In the genomic region with DNA sequence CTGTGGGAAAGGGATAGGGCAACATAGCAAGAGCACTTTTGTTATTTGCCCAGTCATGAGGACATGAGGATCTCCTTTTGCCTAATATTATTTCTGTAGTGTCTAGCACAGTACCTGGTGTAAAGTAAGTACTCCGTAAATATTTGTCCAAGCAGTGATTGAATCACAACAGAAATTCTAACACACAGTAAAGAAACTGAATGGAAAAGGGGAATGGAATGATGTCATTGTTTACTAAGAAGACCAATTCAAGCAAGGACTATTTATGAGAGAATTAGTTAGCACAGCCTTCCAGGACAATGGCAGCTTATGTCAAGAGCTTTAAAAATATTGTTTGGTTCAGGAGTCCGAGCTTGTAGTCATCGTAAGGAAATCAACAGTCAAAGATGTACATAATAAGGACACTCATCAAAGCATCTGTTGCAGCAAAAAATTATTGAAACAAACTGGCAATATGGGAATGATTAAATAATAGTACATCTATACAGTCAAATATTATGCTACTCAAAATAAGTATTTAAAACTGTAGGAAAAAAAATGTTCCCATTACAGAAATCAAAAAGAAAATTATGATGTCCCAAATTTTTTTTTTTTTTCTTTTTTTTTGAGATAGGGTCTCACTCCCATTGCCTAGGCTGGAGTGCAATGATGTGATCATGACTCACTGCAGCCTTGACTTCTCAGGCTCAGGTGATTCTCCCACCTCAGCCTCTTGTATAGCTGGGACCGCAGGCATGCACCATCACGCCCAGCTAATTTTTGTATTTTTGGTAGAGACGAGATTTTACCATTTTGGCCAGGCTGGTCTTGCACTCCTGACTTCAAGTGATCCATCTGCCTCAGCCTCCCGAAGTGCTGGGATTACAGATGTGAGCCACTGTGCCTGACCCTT, we compare ENCODE assay signal across 21 cellular contexts. TPM values are rescaled to one million over a fixed set of nuclear protein-coding genes. Genes with fewer than 3 reads are reported as not detected.
A peak's percentile ranks its signal among the peaks of the same experiment; 100 is the strongest.
DNase-seq lines count a peak whose midpoint lies in the region; ATAC-seq, FAIRE-seq and TF ChIP-seq lines count a peak whose summit lies in the region.
"Had no signal": no experiment of that assay in that cellular context is flagged by ENCODE, and none has a peak within 500 bp of the region (broad histone marks: within the 10 kb centered on the region; RNA-seq: fewer than 3 reads in every experiment).

No MANE protein-coding gene starts in this region.

- WGBS in K562 (ENCODE audit: insufficient coverage, low coverage, missing lambda C conversion rate), result 95% methylated on average over 7 of the region's 7 CpGs
- 92% methylated on average over 7 of the region's 7 CpGs for whole genome bisulfite sequencing in HepG2 (ENCODE audit: low lambda C conversion rate)

- no peaks in the 10 kb centered on the region for H3K9me3 ChIP-seq in K562 (replicated peaks; ENCODE audit: control insufficient read depth, insufficient read depth, low read depth, low read length)
- H3K9me3 ChIP-seq in HepG2 (ENCODE audit: low read length), result no peaks in the 10 kb centered on the region
- H3K9me3 ChIP-seq: pancreas, upper lobe of left lung had no signal

- H3K4me2 ChIP-seq in K562 (ENCODE audit: insufficient read depth, low read length) (no peak overlapping the region), HepG2 (ENCODE audit: low read depth, low read length) (no peak overlapping the region)

- no peak for TF ChIP-seq EP300 in K562 (IDR thresholded peaks at IDR 0.05; ENCODE audit: low read length)
- TF ChIP-seq EP300 in HepG2 (IDR thresholded peaks at IDR 0.05; ENCODE audit: low read depth in 2 of 2, low read length in 2 of 2), result no peak
- no peak for TF ChIP-seq EP300 in HepG2 (CRISPR knock-in tag; IDR thresholded peaks at IDR 0.05; ENCODE audit: borderline replicate concordance)

- H3K36me3 Mint-ChIP-seq in stimulated activated memory B cell treated with anti-CD40 and anti-IgM and Interleukin-4, amounts not matched to agents 10 μg/mL and 1 μg/mL and 100 μg/mL, for 72 hours, result peaks cover 37% of the 10 kb centered on the region

- TF ChIP-seq RAD21 in K562 (CRISPR knock-in tag; conservative IDR thresholded peaks at IDR 0.05 in 1 of 2, IDR thresholded peaks at IDR 0.05 in 1 of 2) (no peak), HepG2 (CRISPR knock-in tag; IDR thresholded peaks at IDR 0.05) (no peak)

- H3K79me2 ChIP-seq in K562 (ENCODE audit: control insufficient read depth, insufficient read depth, low read length) (no peaks in the 10 kb centered on the region), HepG2 (ENCODE audit: insufficient read depth, low read length) (no peaks in the 10 kb centered on the region)

- H3K4me1 ChIP-seq in K562 (replicated peaks in 1 of 2; ENCODE audit: control insufficient read depth in 2 of 2, insufficient read depth in 2 of 2, low read length in 2 of 2), result no peaks in the 10 kb centered on the region
- peaks cover 18% of the 10 kb centered on the region for H3K4me1 ChIP-seq in HepG2 (ENCODE audit: insufficient read depth, low read length)
- H3K4me1 ChIP-seq: pancreas had no signal

- TF ChIP-seq CTCF in K562 (IDR thresholded peaks at IDR 0.05 in 2 of 3, conservative IDR thresholded peaks at IDR 0.05 in 1 of 3; ENCODE audit: insufficient read depth in 2 of 3, low read depth in 1 of 3, low read length in 3 of 3) (no peak), HepG2 (CRISPR knock-in tag; IDR thresholded peaks at IDR 0.05) (no peak)

- in situ Hi-C loops in K562 (cut with MboI), result loop anchor here (25.0 kb wide), 1 partner anchor 1313 kb away; no protein-coding TSS in a partner anchor
- in situ Hi-C loops in HepG2 (cut with HindIII; ENCODE audit: extremely low pct_ligation_motif_present, low pct_unique_long_range_greater_than_20kb), result no loop called here

- no peaks in the 10 kb centered on the region for H3K4me1 Mint-ChIP-seq in stimulated activated memory B cell treated with anti-CD40 and anti-IgM and Interleukin-4, amounts not matched to agents 10 μg/mL and 1 μg/mL and 100 μg/mL, for 72 hours

- H3K4me3 Mint-ChIP-seq in stimulated activated memory B cell treated with anti-CD40 and anti-IgM and Interleukin-4, amounts not matched to agents 10 μg/mL and 1 μg/mL and 100 μg/mL, for 72 hours, result no peak overlapping the region
- H3K4me3 Mint-ChIP-seq: activated CD8-positive, alpha-beta T cell treated with anti-CD3 and anti-CD28 coated beads, Interleukin-2, amount 10 ng/mL, durations not matched to agents 7 days and 5 days; activated T-cell treated with anti-CD3 and anti-CD28 coated beads, Interleukin-2, amount 50 U/mL, for 24 hours; CD8-positive, alpha-beta memory T cell; naive B cell had no signal

- H3K9me3 Mint-ChIP-seq in stimulated activated memory B cell treated with anti-CD40 and anti-IgM and Interleukin-4, amounts not matched to agents 10 μg/mL and 1 μg/mL and 100 μg/mL, for 72 hours, result no peaks in the 10 kb centered on the region
- H3K9me3 Mint-ChIP-seq: activated T-cell treated with anti-CD3 and anti-CD28 coated beads, Interleukin-2, amount 50 U/mL, for 24 hours; CD8-positive, alpha-beta memory T cell; naive B cell had no signal

- H3K27me3 ChIP-seq in K562 (ENCODE audit: control insufficient read depth in 2 of 2, insufficient read depth in 2 of 2, low read length in 2 of 2), result no peaks in the 10 kb centered on the region
- no peaks in the 10 kb centered on the region for H3K27me3 ChIP-seq in HepG2 (ENCODE audit: control insufficient read depth in 1 of 2, insufficient read depth in 2 of 2, low read length in 2 of 2)
- H3K27me3 ChIP-seq: pancreas, upper lobe of left lung had no signal

- H3K27ac ChIP-seq in K562 (ENCODE audit: extremely low read depth, low read depth, low read length), result no peak overlapping the region
- H3K27ac ChIP-seq in HepG2 (ENCODE audit: extremely low read length, insufficient read depth, low read length), result no peak overlapping the region
- H3K27ac ChIP-seq: coronary artery, pancreas had no signal

- H3K27ac Mint-ChIP-seq in stimulated activated memory B cell treated with anti-CD40 and anti-IgM and Interleukin-4, amounts not matched to agents 10 μg/mL and 1 μg/mL and 100 μg/mL, for 72 hours, result no peak overlapping the region
- H3K27ac Mint-ChIP-seq: activated CD8-positive, alpha-beta T cell treated with anti-CD3 and anti-CD28 coated beads, Interleukin-2, amount 10 ng/mL, durations not matched to agents 7 days and 5 days; activated T-cell treated with anti-CD3 and anti-CD28 coated beads, Interleukin-2, amount 50 U/mL, for 24 hours had no signal

- FAIRE-seq in K562 (lab: Jason Lieb, UNC) (no peak), HepG2 (lab: Jason Lieb, UNC) (no peak)
- FAIRE-seq: pancreas had no signal

- TF ChIP-seq POLR2A in K562 (conservative IDR thresholded peaks at IDR 0.05) (no peak), HepG2 (IDR thresholded peaks at IDR 0.05; ENCODE audit: insufficient read depth in 1 of 2, low read depth in 2 of 2, low read length in 2 of 2) (no peak)

- intact Hi-C loops in K562 (cut with micrococcal nuclease) (no loop called here), HepG2 (cut with micrococcal nuclease; ENCODE audit: unreplicated experiment) (no loop called here)

- H3K9me1 ChIP-seq in K562 (ENCODE audit: control insufficient read depth, insufficient read depth, low read length), result no peaks in the 10 kb centered on the region

- H3K4me3 ChIP-seq in K562 (no peak overlapping the region), HepG2 (replicated peaks in 1 of 3; ENCODE audit: insufficient read depth in 1 of 3, low read depth in 2 of 3, low read length in 3 of 3) (no peak overlapping the region)
- H3K4me3 ChIP-seq: coronary artery, pancreas, upper lobe of left lung had no signal

- DNase-seq in ELR (ENCODE audit: low read depth) (peak; percentile 19), M059J (ENCODE audit: low read depth) (peak; percentile 13), K562 (ENCODE audit: extremely low read depth in 1 of 4, low spot score in 3 of 4) (no peak), HepG2 (ENCODE audit: low spot score) (peak; percentile 63), ecto neural progenitor cell (ENCODE audit: low spot score) (no peak), NCI-H2227 (lab: John Stamatoyannopoulos, UW; ENCODE audit: unreplicated experiment) (no peak), NCI-H1105 (lab: John Stamatoyannopoulos, UW) (no peak)
- DNase-seq: activated CD8-positive, alpha-beta T cell treated with anti-CD3 and anti-CD28 coated beads, Interleukin-2, amount 10 ng/mL, durations not matched to agents 7 days and 5 days; activated naive CD4-positive, alpha-beta T cell treated with anti-CD3 and anti-CD28 coated beads, Interleukin-2, amount 50 U/mL, for 16 hours; activated T-cell treated with anti-CD3 and anti-CD28 coated beads, Interleukin-2, amount 50 U/mL, for 24 hours; CD8-positive, alpha-beta memory T cell; islet precursor cell; naive B cell; NCI-H1436; pancreas; stimulated activated CD4-positive, alpha-beta T cell treated with anti-CD3 and anti-CD28 coated beads, Interleukin-1b, Interleukin-23, amount 100 ng/mL, for 48 hours; stimulated activated naive CD8-positive, alpha-beta T cell treated with anti-CD3 and anti-CD28 coated beads, Interleukin-15, Interleukin-2, amounts not matched to agents 100 U/mL and 50 U/mL, for 24 hours; T-helper 9 cell; upper lobe of left lung had no signal

- CTCF ChIA-PET in K562 (lab: Yijun Ruan, JAX; ENCODE audit: low intra/inter-chr PET ratio) (no interaction called here), HepG2 (lab: Yijun Ruan, JAX; ENCODE audit: low intra/inter-chr PET ratio, low total read pairs) (no interaction called here)

- ATAC-seq in K562 (no peak), HepG2 (peak; percentile 75)
- no peak for ATAC-seq in stimulated activated memory B cell treated with anti-CD40 and anti-IgM and Interleukin-4, amounts not matched to agents 10 μg/mL and 1 μg/mL and 100 μg/mL, for 72 hours
- ATAC-seq: activated CD8-positive, alpha-beta T cell treated with anti-CD3 and anti-CD28 coated beads, Interleukin-2, amount 10 ng/mL, durations not matched to agents 7 days and 5 days; pancreas; stimulated activated naive CD8-positive, alpha-beta T cell treated with anti-CD3 and anti-CD28 coated beads, Interleukin-15, Interleukin-2, amounts not matched to agents 100 U/mL and 50 U/mL, for 24 hours had no signal

- BruUV-seq in K562 (replicated peaks; lab: Mats Ljungman, UMichigan), result no TSS peak
- no TSS peak for BruUV-seq in HepG2 (replicated peaks; lab: Mats Ljungman, UMichigan)

- H3K36me3 ChIP-seq in K562 (ENCODE audit: control insufficient read depth, insufficient read depth, low read length) (peaks cover 85% of the 10 kb centered on the region), HepG2 (replicated peaks in 1 of 2; ENCODE audit: control insufficient read depth in 1 of 2, insufficient read depth in 2 of 2, low read length in 2 of 2) (peaks cover 9 to 50% of the 10 kb centered on the region in 2 experiments)

- H3K9ac ChIP-seq in K562 (ENCODE audit: insufficient read depth in 1 of 2, low read depth in 2 of 2, low read length in 2 of 2) (no peak overlapping the region), HepG2 (ENCODE audit: insufficient read depth, low read depth, low read length) (no peak overlapping the region)

- POLR2A ChIA-PET in K562 (lab: Yijun Ruan, JAX), result interaction anchor here (0.6 kb wide), 3 partner anchors 14 to 171 kb away, joined by 3 read pairs; no protein-coding TSS in a partner anchor
- POLR2A ChIA-PET in HepG2 (lab: Yijun Ruan, JAX), result interaction anchor here (0.9 to 1.2 kb wide), 2 partner anchors 17 to 159 kb away, joined by 3 read pairs; a partner anchor contains a TSS

- H2AFZ ChIP-seq in K562 (ENCODE audit: low read depth, low read length) (no peak overlapping the region), HepG2 (ENCODE audit: low read length) (no peak overlapping the region)

- no peaks in the 10 kb centered on the region for H3K27me3 Mint-ChIP-seq in stimulated activated memory B cell treated with anti-CD40 and anti-IgM and Interleukin-4, amounts not matched to agents 10 μg/mL and 1 μg/mL and 100 μg/mL, for 72 hours
- H3K27me3 Mint-ChIP-seq: activated T-cell treated with anti-CD3 and anti-CD28 coated beads, Interleukin-2, amount 50 U/mL, for 24 hours; CD8-positive, alpha-beta memory T cell; naive B cell had no signal

- no peaks in the 10 kb centered on the region for H4K20me1 ChIP-seq in K562 (replicated peaks; ENCODE audit: control insufficient read depth, insufficient read depth, low read length)
- no peaks in the 10 kb centered on the region for H4K20me1 ChIP-seq in HepG2 (ENCODE audit: insufficient read depth, low read length)

RNA-seq across cellular contexts. Expression of a gene that starts 17.9 kb away (rescaled TPM):
- 13.1 and 21.0 TPM in 2 replicates for total RNA-seq in M059J (2014; rRNA removed; shearing (Covaris generic))
- total RNA-seq in K562 (2011; cell fraction: chromatin; rRNA removed; ENCODE audit: low replicate concordance), result 37.7 and 89.2 TPM in 2 replicates
- 26.5 and 27.1 TPM in 2 replicates for total RNA-seq in K562 (2011; cell fraction: nucleolus; rRNA removed)
- total RNA-seq in K562 (2011; cell fraction: nucleoplasm; rRNA removed), result 32.0 and 50.1 TPM in 2 replicates
- 27.0 and 32.7 TPM in 2 replicates for total RNA-seq in K562 (2014; rRNA removed)
- 33.4 and 35.3 TPM in 2 replicates for total RNA-seq in K562 (2014; rRNA removed; fragmentation: Illumina TruSeq; extraction: Trizol)
- 31.7 and 37.5 TPM in 2 replicates for total RNA-seq in K562 (2015; rRNA removed; fragmentation: Illumina TruSeq; extraction: Trizol)
- 42.6 and 42.7 TPM in 2 replicates for total RNA-seq in K562 (2021)
- 28.1 and 36.4 TPM in 2 replicates for polyA plus RNA-seq in K562 (2011; rRNA removed)
- polyA plus RNA-seq in K562 (2011; cell fraction: cytosol; rRNA removed), result 17.9 and 20.3 TPM in 2 replicates
- polyA plus RNA-seq in K562 (2011; cell fraction: nucleus; rRNA removed), result 29.4 and 33.3 TPM in 2 replicates
- 19.3 and 25.7 TPM in 2 replicates for polyA plus RNA-seq in K562 (2012)
- polyA plus RNA-seq in K562 (2014; fragmentation: Illumina TruSeq; extraction: Trizol), result 24.8 and 32.6 TPM in 2 replicates
- polyA plus RNA-seq in K562 (2014; fragmentation: Nextera tagmentation; extraction: Ambion mirVana), result 1 to 10 TPM; 6.5 to 10.0 TPM
- polyA plus RNA-seq in K562 (2014; rRNA removed), result 23.3 TPM in 2 replicates
- 50.3 and 54.6 TPM in 2 replicates for polyA minus RNA-seq in K562 (2011; rRNA and poly(A)+ RNA removed)
- 24.0 and 25.2 TPM in 2 replicates for polyA minus RNA-seq in K562 (2011; cell fraction: cytosol; rRNA and poly(A)+ RNA removed)
- polyA minus RNA-seq in K562 (2011; cell fraction: nucleus; rRNA and poly(A)+ RNA removed), result 40.5 and 64.5 TPM in 2 replicates
- total RNA-seq in HepG2 (2016; rRNA removed; fragmentation: Illumina TruSeq; extraction: Trizol), result 36.8 and 52.2 TPM in 2 replicates
- total RNA-seq in HepG2 (2016; cell fraction: cytosol; rRNA removed; fragmentation: Illumina TruSeq; extraction: Trizol; ENCODE audit: low read depth), result 12.2 and 14.2 TPM in 2 replicates
- total RNA-seq in HepG2 (2016; cell fraction: insoluble cytoplasmic fraction; rRNA removed; fragmentation: Illumina TruSeq; extraction: Trizol), result 37.8 and 54.6 TPM in 2 replicates
- total RNA-seq in HepG2 (2016; cell fraction: membrane; rRNA removed; fragmentation: Illumina TruSeq; extraction: Trizol), result 23.6 and 27.6 TPM in 2 replicates
- 45.6 and 49.6 TPM in 2 replicates for total RNA-seq in HepG2 (2016; cell fraction: nucleus; rRNA removed; fragmentation: Illumina TruSeq; extraction: Trizol)
- polyA plus RNA-seq in HepG2 (2011; rRNA removed), result 15.7 and 16.7 TPM in 2 replicates
- polyA plus RNA-seq in HepG2 (2011; cell fraction: cytosol; rRNA removed), result 9.4 and 11.4 TPM in 2 replicates
- polyA plus RNA-seq in HepG2 (2011; cell fraction: nucleus; rRNA removed), result 36.9 and 46.1 TPM in 2 replicates
- polyA plus RNA-seq in HepG2 (2012), result 22.7 and 25.6 TPM in 2 replicates
- 3.2 and 3.4 TPM in 2 replicates for polyA plus RNA-seq in HepG2 (2016; cell fraction: cytosol; fragmentation: Illumina TruSeq; extraction: Trizol; ENCODE audit: low read depth)
- 35.3 and 39.5 TPM in 2 replicates for polyA plus RNA-seq in HepG2 (2016; cell fraction: insoluble cytoplasmic fraction; fragmentation: Illumina TruSeq; extraction: Trizol; ENCODE audit: low read depth)
- polyA plus RNA-seq in HepG2 (2016; cell fraction: membrane; fragmentation: Illumina TruSeq; extraction: Trizol; ENCODE audit: low read depth), result 11.5 and 11.8 TPM in 2 replicates
- 29.5 and 33.2 TPM in 2 replicates for polyA plus RNA-seq in HepG2 (2016; cell fraction: nucleus; fragmentation: Illumina TruSeq; extraction: Trizol; ENCODE audit: insufficient read depth, low read depth)
- 20.1 and 20.5 TPM in 2 replicates for polyA minus RNA-seq in HepG2 (2011; rRNA and poly(A)+ RNA removed; ENCODE audit: low replicate concordance)
- 13.6 and 21.3 TPM in 2 replicates for polyA minus RNA-seq in HepG2 (2011; cell fraction: cytosol; rRNA and poly(A)+ RNA removed)
- polyA minus RNA-seq in HepG2 (2011; cell fraction: nucleus; rRNA and poly(A)+ RNA removed), result 94.9 and 101 TPM in 2 replicates

Comparison
In these comparisons a context has a peak if more than half of its experiments do, and no peak if none do; other contexts are left out.
1. DNase-seq: peak in ELR (single experiment), M059J (single experiment) and HepG2 (single experiment); none in K562 (0 of 4), ecto neural progenitor cell (single experiment), NCI-H2227 (single experiment) and NCI-H1105 (single experiment).